In the genomic region with DNA sequence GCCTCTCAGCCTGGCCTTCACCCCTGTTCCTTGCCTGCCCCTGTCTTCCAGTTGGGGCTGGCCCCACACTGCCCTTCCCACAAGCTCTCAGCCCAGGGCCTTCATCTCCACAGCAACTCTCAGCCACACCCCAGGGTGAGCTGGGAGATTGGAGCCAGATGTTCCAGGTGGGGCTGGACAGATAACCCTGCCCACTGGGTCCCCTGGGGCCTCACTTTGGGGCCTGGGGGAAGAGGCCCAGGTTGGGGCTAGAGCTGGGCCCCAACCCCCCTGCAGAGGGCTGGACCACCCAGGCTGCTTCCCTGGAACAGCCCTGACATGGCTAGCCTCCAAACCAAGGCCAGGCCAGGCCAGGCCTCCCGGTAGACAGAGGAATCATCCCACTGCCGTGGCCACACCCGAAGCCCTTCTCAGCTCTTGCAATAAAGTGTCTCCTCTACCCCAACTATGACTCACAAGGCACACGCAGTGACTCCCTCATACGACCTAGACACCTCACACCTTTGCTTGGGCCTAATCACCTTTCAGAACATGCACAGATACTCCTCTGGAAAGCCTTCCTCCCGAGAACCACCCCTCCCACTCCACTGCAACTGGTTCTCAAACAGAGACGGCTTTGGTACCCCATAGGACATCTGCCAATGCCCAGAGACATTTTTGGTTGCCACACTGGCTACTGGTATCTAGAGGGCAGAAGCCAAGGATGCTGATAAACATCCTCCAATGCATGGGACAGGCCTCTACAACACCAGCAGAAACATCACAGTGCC, we compare ENCODE assay signal across 8 cellular contexts. TPM values are rescaled to one million over a fixed set of nuclear protein-coding genes. Genes with fewer than 3 reads are reported as not detected.
A peak's percentile ranks its signal among the peaks of the same experiment; 100 is the strongest.
DNase-seq lines count a peak whose midpoint lies in the region; ATAC-seq and TF ChIP-seq lines count a peak whose summit lies in the region.

No MANE protein-coding gene starts in this region.

- H3K27ac ChIP-seq in H9 (ENCODE audit: insufficient read length, low read depth, low read length) (no peak overlapping the region), SJCRH30 (peak overlapping the region; percentile 22; the same call in 1 of the 2 replicates), cingulate gyrus (ENCODE audit: low read depth, low read length) (peak overlapping the region; percentile 22), osteoblast (ENCODE audit: low read depth, low read length) (peak overlapping the region; percentile 43)

- no peak overlapping the region for H2AFZ ChIP-seq in H9 (ENCODE audit: low read length)
- H2AFZ ChIP-seq in osteoblast (ENCODE audit: low read length), result no peak overlapping the region

- ATAC-seq in HG03432 (IDR thresholded peaks at IDR 0.05; ENCODE audit: unreplicated experiment), result no peak

- DNase-seq in H9, result no peak
- peak; percentile 90 to 92 for DNase-seq in SJCRH30
- DNase-seq in osteoblast (ENCODE audit: insufficient read length, low spot score, missing footprints), result peak; percentile 87
- DNase-seq in GF-D8 (lab: John Stamatoyannopoulos, UW), result no peak
- DNase-seq in OCI-M2 (lab: John Stamatoyannopoulos, UW; ENCODE audit: unreplicated experiment), result no peak
- no peak for DNase-seq in HAP-1 (ENCODE audit: low spot score in 2 of 2)

- H3K27me3 ChIP-seq in H9 (ENCODE audit: insufficient read depth, low read length) (no peaks in the 10 kb centered on the region), SJCRH30 (no peaks in the 10 kb centered on the region), osteoblast (ENCODE audit: insufficient read depth, low read length) (no peaks in the 10 kb centered on the region), HAP-1 (ENCODE audit: low read depth) (no peaks in the 10 kb centered on the region)

- H3K4me1 Mint-ChIP-seq in H9, result peaks cover 68 to 75% of the 10 kb centered on the region in 2 experiments

- H4K91ac ChIP-seq in H9 (ENCODE audit: insufficient read length, low read depth, low read length), result no peak overlapping the region

- no peak overlapping the region for H3K56ac ChIP-seq in H9 (ENCODE audit: insufficient read length, low read depth, low read length)

- WGBS in H9 (ENCODE audit: extremely low coverage, insufficient read length, low lambda C conversion rate), result no CpG with 5 or more reads among the region's 7 CpGs

- H3K14ac ChIP-seq in H9 (ENCODE audit: insufficient read depth, low read length), result no peak overlapping the region

- no peak overlapping the region for H3K9ac ChIP-seq in H9 (ENCODE audit: extremely low read depth, insufficient read length, low read length)

- no peak overlapping the region for H3K18ac ChIP-seq in H9 (ENCODE audit: insufficient read length, low read depth, low read length)

- H3K4me2 ChIP-seq in H9 (ENCODE audit: insufficient read depth, insufficient read length, low read length), result no peak overlapping the region
- no peak overlapping the region for H3K4me2 ChIP-seq in osteoblast (ENCODE audit: insufficient read depth, low read length)

- no peak overlapping the region for H2BK15ac ChIP-seq in H9 (ENCODE audit: low read depth, low read length)

- H3K36me3 Mint-ChIP-seq in H9 (ENCODE audit: insufficient read depth in 1 of 3, low read depth in 3 of 3), result peaks cover 68 to 91% (median 83%) of the 10 kb centered on the region in 3 experiments; a peak in 6 of 7 replicates

- H4K20me1 ChIP-seq in H9 (ENCODE audit: control insufficient read depth, insufficient read depth, insufficient read length), result peaks cover 2% of the 10 kb centered on the region
- no peaks in the 10 kb centered on the region for H4K20me1 ChIP-seq in osteoblast (ENCODE audit: insufficient read depth, low read length)

- in situ Hi-C loops in HAP-1 (cut with MboI; ENCODE audit: low sequenced_read_pairs), result no loop called here

- H2BK120ac ChIP-seq in H9 (ENCODE audit: low read depth, low read length, poor library complexity, severe bottlenecking), result no peak overlapping the region

- H2AK5ac ChIP-seq in H9 (ENCODE audit: insufficient read length, low read length), result no peak overlapping the region

- no peak for TF ChIP-seq CTCF in H9 (conservative IDR thresholded peaks at IDR 0.05)
- TF ChIP-seq CTCF in osteoblast (IDR thresholded peaks at IDR 0.05; ENCODE audit: extremely low read depth, low read depth, low read length), result no peak

- H2BK20ac ChIP-seq in H9 (ENCODE audit: low read depth, low read length, poor library complexity, severe bottlenecking), result no peak overlapping the region

- H3K9me3 ChIP-seq in H9 (ENCODE audit: control insufficient read depth, low read depth, low read length) (no peaks in the 10 kb centered on the region), SJCRH30 (replicated peaks) (no peaks in the 10 kb centered on the region), osteoblast (ENCODE audit: low read depth, low read length) (no peaks in the 10 kb centered on the region), HAP-1 (no peaks in the 10 kb centered on the region)

- H3K4ac ChIP-seq in H9 (ENCODE audit: low read depth, low read length), result no peak overlapping the region

- H4K8ac ChIP-seq in H9 (replicated peaks; ENCODE audit: insufficient read length, low read depth, low read length), result no peak overlapping the region

- peak overlapping the region; percentile 74 to 94 (median 89); a peak in 6 of 7 replicates for H3K27ac Mint-ChIP-seq in H9

- no peak overlapping the region for H3K4me3 Mint-ChIP-seq in H9

- H2BK12ac ChIP-seq in H9 (ENCODE audit: insufficient read length, low read depth, low read length), result no peak overlapping the region

- H3K36me3 ChIP-seq in SJCRH30, result peaks cover 41% of the 10 kb centered on the region
- peaks cover 20% of the 10 kb centered on the region for H3K36me3 ChIP-seq in osteoblast (ENCODE audit: insufficient read depth, low read length)
- peaks cover 43% of the 10 kb centered on the region for H3K36me3 ChIP-seq in HAP-1 (replicated peaks)

- H3K79me1 ChIP-seq in H9 (ENCODE audit: insufficient read depth, low read depth, low read length, poor library complexity, severe bottlenecking), result no peaks in the 10 kb centered on the region

- H3K23me2 ChIP-seq in H9 (ENCODE audit: insufficient read length, low read depth, low read length, poor library complexity, severe bottlenecking), result no peaks in the 10 kb centered on the region

- H3K79me2 ChIP-seq in H9 (ENCODE audit: insufficient read depth, low read length) (peaks cover 9% of the 10 kb centered on the region; the same call in 1 of the 2 replicates), osteoblast (ENCODE audit: insufficient read depth, low read length) (peaks cover 49% of the 10 kb centered on the region)

- H3K27me3 Mint-ChIP-seq in H9 (ENCODE audit: low read depth), result no peaks in the 10 kb centered on the region

- no peaks in the 10 kb centered on the region; a peak in 1 of 5 replicates for H3K9me3 Mint-ChIP-seq in H9

- H3K4me1 ChIP-seq in H9 (ENCODE audit: insufficient read depth, low read length), result no peaks in the 10 kb centered on the region; the same call in 1 of the 2 replicates
- H3K4me1 ChIP-seq in SJCRH30, result peaks cover 41% of the 10 kb centered on the region
- peaks cover 42% of the 10 kb centered on the region for H3K4me1 ChIP-seq in osteoblast (ENCODE audit: insufficient read depth, low read length)
- no peaks in the 10 kb centered on the region for H3K4me1 ChIP-seq in HAP-1

- H4K5ac ChIP-seq in H9 (ENCODE audit: insufficient read length, low read depth, low read length), result no peak overlapping the region

- no peak overlapping the region for H2BK5ac ChIP-seq in H9 (ENCODE audit: insufficient read length, low read length)

- no peak overlapping the region for H3T11ph ChIP-seq in H9 (ENCODE audit: low read length)

- H3K23ac ChIP-seq in H9 (ENCODE audit: insufficient read length, low read depth, low read length), result no peak overlapping the region

- H3K4me3 ChIP-seq in SJCRH30 (no peak overlapping the region), osteoblast (ENCODE audit: insufficient read depth, low read length) (no peak overlapping the region), HAP-1 (no peak overlapping the region)

RNA-seq across cellular contexts. Expression of gene SLC2A1, which starts 22.2 kb away (rescaled TPM):
- total RNA-seq in H9 (2021) (186 and 187 TPM in 2 replicates), osteoblast (28.3 and 43.4 TPM in 2 replicates)
- 64.8 and 73.2 TPM in 2 replicates for total RNA-seq in SJCRH30 (2014; rRNA removed; shearing (Covaris generic))

Comparison
In these comparisons a context has a peak if more than half of its experiments do, and no peak if none do; other contexts are left out.
1. DNase-seq: peak in SJCRH30 (2 of 2) and osteoblast (single experiment); none in H9 (single experiment), GF-D8 (single experiment), OCI-M2 (single experiment) and HAP-1 (0 of 2).